In the genomic region with DNA sequence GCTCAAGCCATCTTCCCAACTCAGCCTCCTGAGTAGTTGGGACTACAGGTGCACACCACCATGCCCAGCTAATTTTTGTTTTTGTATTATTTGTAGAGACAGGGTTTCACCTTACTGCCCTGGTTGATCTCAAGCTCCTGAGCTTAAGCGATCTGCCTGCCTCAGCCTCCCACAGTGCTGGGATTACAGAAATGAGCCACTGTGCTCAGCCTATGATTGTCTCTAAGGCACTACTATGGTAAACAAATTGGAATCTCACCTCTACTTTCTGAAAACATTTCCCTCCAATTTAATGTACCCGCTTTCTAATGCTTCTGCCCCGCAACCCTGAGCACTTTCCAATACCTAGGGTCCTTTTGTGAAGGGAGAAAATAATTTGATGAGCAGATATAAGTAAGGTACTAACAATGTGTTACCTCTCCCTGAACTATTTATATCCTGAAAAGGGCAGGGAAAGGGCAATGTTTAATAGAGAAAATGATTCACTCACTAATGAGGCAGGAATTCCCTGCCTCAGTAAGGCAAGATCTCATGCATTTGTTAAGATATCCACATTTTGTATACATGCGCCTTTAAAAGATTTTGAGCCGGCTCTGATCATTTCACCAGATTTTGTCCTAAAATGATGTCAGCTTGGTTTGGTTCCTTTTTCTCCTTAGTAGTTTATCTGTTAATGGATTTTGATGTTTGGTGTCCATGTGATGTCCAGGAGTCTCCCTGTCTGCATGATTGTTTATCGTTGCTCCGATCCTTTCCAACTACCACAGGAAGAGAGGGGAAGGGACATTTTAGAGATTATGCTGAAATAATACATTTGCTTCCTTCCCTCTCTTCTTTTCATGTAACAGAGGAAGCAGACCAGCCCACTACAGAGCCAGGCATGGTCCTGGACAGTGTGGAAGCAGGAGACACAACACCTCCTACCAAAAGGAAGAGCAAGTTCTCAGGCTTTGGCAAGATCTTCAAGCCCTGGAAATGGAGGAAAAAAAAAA, we compare ENCODE assay signal across 1 cellular context.
TF ChIP-seq lines count a peak whose summit lies in the region.

No MANE protein-coding gene starts in this region.

TF ChIP-seq in HepG2, 621 proteins besides CTCF, POLR2A, EP300 and RAD21:
- TF ChIP-seq, protein P1, sequence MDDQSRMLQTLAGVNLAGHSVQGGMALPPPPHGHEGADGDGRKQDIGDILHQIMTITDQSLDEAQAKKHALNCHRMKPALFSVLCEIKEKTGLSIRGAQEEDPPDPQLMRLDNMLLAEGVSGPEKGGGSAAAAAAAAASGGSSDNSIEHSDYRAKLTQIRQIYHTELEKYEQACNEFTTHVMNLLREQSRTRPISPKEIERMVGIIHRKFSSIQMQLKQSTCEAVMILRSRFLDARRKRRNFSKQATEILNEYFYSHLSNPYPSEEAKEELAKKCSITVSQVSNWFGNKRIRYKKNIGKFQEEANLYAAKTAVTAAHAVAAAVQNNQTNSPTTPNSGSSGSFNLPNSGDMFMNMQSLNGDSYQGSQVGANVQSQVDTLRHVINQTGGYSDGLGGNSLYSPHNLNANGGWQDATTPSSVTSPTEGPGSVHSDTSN (CRISPR knock-in tag; IDR thresholded peaks at IDR 0.05; ENCODE audit: borderline replicate concordance), result no peak
- no peak for TF ChIP-seq HCFC1 (IDR thresholded peaks at IDR 0.05; ENCODE audit: low read depth, low read length)
- no peak for TF ChIP-seq RELA (CRISPR knock-in tag; IDR thresholded peaks at IDR 0.05)
- TF ChIP-seq GTF3A (CRISPR knock-in tag; conservative IDR thresholded peaks at IDR 0.05), result no peak
- TF ChIP-seq, protein P2, sequence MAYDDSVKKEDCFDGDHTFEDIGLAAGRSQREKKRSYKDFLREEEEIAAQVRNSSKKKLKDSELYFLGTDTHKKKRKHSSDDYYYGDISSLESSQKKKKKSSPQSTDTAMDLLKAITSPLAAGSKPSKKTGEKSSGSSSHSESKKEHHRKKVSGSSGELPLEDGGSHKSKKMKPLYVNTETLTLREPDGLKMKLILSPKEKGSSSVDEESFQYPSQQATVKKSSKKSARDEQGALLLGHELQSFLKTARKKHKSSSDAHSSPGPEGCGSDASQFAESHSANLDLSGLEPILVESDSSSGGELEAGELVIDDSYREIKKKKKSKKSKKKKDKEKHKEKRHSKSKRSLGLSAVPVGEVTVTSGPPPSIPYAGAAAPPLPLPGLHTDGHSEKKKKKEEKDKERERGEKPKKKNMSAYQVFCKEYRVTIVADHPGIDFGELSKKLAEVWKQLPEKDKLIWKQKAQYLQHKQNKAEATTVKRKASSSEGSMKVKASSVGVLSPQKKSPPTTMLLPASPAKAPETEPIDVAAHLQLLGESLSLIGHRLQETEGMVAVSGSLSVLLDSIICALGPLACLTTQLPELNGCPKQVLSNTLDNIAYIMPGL (CRISPR knock-in tag; IDR thresholded peaks at IDR 0.05; ENCODE audit: borderline replicate concordance in 1 of 2, low read depth in 1 of 2), result no peak
- no peak for TF ChIP-seq CHD4 (IDR thresholded peaks at IDR 0.05; ENCODE audit: borderline replicate concordance, low read length)
- TF ChIP-seq ZNF7 (CRISPR knock-in tag; IDR thresholded peaks at IDR 0.05), result no peak
- TF ChIP-seq ONECUT2 (CRISPR knock-in tag; IDR thresholded peaks at IDR 0.05), result no peak
- TF ChIP-seq ZSCAN25 (CRISPR knock-in tag; IDR thresholded peaks at IDR 0.05), result no peak
- TF ChIP-seq, protein P3, sequence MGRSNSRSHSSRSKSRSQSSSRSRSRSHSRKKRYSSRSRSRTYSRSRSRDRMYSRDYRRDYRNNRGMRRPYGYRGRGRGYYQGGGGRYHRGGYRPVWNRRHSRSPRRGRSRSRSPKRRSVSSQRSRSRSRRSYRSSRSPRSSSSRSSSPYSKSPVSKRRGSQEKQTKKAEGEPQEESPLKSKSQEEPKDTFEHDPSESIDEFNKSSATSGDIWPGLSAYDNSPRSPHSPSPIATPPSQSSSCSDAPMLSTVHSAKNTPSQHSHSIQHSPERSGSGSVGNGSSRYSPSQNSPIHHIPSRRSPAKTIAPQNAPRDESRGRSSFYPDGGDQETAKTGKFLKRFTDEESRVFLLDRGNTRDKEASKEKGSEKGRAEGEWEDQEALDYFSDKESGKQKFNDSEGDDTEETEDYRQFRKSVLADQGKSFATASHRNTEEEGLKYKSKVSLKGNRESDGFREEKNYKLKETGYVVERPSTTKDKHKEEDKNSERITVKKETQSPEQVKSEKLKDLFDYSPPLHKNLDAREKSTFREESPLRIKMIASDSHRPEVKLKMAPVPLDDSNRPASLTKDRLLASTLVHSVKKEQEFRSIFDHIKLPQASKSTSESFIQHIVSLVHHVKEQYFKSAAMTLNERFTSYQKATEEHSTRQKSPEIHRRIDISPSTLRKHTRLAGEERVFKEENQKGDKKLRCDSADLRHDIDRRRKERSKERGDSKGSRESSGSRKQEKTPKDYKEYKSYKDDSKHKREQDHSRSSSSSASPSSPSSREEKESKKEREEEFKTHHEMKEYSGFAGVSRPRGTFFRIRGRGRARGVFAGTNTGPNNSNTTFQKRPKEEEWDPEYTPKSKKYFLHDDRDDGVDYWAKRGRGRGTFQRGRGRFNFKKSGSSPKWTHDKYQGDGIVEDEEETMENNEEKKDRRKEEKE (IDR thresholded peaks at IDR 0.05), result no peak
- no peak for TF ChIP-seq ZNF253 (CRISPR knock-in tag; IDR thresholded peaks at IDR 0.05; ENCODE audit: borderline replicate concordance)
- no peak for TF ChIP-seq ZFP62 (CRISPR knock-in tag; IDR thresholded peaks at IDR 0.05)
- TF ChIP-seq ZNF292 (CRISPR knock-in tag; IDR thresholded peaks at IDR 0.05; ENCODE audit: borderline replicate concordance, low read depth), result no peak
- TF ChIP-seq ZBTB38 (CRISPR knock-in tag; IDR thresholded peaks at IDR 0.05), result no peak
- TF ChIP-seq, protein P4, sequence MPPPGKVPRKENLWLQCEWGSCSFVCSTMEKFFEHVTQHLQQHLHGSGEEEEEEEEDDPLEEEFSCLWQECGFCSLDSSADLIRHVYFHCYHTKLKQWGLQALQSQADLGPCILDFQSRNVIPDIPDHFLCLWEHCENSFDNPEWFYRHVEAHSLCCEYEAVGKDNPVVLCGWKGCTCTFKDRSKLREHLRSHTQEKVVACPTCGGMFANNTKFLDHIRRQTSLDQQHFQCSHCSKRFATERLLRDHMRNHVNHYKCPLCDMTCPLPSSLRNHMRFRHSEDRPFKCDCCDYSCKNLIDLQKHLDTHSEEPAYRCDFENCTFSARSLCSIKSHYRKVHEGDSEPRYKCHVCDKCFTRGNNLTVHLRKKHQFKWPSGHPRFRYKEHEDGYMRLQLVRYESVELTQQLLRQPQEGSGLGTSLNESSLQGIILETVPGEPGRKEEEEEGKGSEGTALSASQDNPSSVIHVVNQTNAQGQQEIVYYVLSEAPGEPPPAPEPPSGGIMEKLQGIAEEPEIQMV (CRISPR knock-in tag; IDR thresholded peaks at IDR 0.05; ENCODE audit: low read depth), result no peak
- TF ChIP-seq ZZZ3 (CRISPR knock-in tag; IDR thresholded peaks at IDR 0.05; ENCODE audit: borderline replicate concordance), result no peak
- no peak for TF ChIP-seq ZNF780A (CRISPR knock-in tag; IDR thresholded peaks at IDR 0.05)
- TF ChIP-seq SIN3A (IDR thresholded peaks at IDR 0.05; ENCODE audit: borderline replicate concordance, low read depth, low read length), result no peak
